1 cellular context compared by ENCODE assay signal in genomic region chr12:57118711-57119271, GRCh38.
TF ChIP-seq lines count a peak whose summit lies in the region.

No MANE protein-coding gene starts in this region.

TF ChIP-seq in HepG2, 621 proteins besides CTCF, POLR2A, EP300 and RAD21:
- TF ChIP-seq SNAPC2 (CRISPR knock-in tag; IDR thresholded peaks at IDR 0.05) = no peak
- TF ChIP-seq ZNF281 (CRISPR knock-in tag; IDR thresholded peaks at IDR 0.05; ENCODE audit: borderline replicate concordance) = no peak
- TF ChIP-seq ZNF619 (CRISPR knock-in tag; IDR thresholded peaks at IDR 0.05) = no peak
- no peak for TF ChIP-seq TFE3 (CRISPR knock-in tag; IDR thresholded peaks at IDR 0.05)
- no peak for TF ChIP-seq HNF4A (CRISPR knock-in tag; IDR thresholded peaks at IDR 0.05)
- no peak for TF ChIP-seq ZBTB25 (CRISPR knock-in tag; IDR thresholded peaks at IDR 0.05)
- no peak for TF ChIP-seq ZNF503 (CRISPR knock-in tag; IDR thresholded peaks at IDR 0.05)
- TF ChIP-seq EEA1 (CRISPR knock-in tag; IDR thresholded peaks at IDR 0.05; ENCODE audit: borderline replicate concordance) = no peak
- TF ChIP-seq ZNF563 (CRISPR knock-in tag; IDR thresholded peaks at IDR 0.05) = no peak
- no peak for TF ChIP-seq SSRP1 (CRISPR knock-in tag; IDR thresholded peaks at IDR 0.05)
TF ChIP-seq in HepG2: peak in this region for 0.
